1 cellular context compared by ENCODE assay signal in the genomic region with DNA sequence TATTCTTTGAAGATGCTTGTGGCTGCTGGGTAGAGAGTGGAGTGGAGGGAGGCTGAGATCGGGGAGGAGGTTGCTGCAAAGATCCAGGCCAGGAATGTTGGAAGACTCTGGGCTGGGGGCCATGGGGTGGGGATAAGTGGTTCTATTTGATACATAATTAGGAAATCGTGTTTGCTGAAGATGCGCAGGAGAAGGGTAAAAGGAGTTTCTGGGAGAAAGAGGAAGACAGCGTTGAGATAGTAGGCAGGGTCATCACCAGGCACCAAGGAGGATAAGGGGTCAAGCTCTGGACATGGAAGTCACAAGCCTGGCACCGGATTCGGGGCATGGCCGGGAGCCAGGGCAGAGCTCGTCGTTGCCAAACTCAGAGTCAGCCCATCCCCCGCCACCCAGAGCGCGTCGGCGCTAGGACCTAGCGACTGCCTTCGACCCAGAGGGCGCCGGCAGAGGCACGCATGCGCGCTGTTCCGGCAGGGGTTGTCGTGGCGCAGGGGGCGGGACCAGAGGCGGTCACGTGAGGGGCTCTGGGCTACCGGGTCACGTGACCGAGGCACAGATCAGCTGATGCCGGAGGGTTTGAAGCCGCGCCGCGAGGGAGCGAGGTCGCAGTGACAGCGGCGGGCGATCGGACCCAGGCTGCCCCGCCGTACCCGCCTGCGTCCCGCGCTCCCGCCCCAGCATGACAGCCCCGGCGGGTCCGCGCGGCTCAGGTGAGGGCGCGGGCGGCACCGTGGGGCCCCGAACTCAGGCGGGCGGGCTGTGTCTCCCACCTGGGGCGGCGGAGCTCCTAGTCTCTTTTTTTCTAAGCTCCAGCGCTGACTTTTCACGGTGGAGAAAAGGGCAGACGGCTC.
A peak's percentile ranks its signal among the peaks of the same experiment; 100 is the strongest.
TF ChIP-seq lines count a peak whose summit lies in the region.

A gene (plus strand): TSS at position 553 of the 851 bp plus-strand sequence. CDS start 127 bp downstream, at position 680.

TF ChIP-seq in SK-N-SH treated with all-trans-retinoic acid at 6 μM for 48 hours, 23 proteins besides CTCF, POLR2A, EP300 and RAD21 (continued from another document):
- TF ChIP-seq, protein P1, sequence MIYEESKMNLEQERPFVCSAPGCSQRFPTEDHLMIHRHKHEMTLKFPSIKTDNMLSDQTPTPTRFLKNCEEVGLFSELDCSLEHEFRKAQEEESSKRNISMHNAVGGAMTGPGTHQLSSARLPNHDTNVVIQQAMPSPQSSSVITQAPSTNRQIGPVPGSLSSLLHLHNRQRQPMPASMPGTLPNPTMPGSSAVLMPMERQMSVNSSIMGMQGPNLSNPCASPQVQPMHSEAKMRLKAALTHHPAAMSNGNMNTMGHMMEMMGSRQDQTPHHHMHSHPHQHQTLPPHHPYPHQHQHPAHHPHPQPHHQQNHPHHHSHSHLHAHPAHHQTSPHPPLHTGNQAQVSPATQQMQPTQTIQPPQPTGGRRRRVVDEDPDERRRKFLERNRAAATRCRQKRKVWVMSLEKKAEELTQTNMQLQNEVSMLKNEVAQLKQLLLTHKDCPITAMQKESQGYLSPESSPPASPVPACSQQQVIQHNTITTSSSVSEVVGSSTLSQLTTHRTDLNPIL (CRISPR knock-in tag; IDR thresholded peaks at IDR 0.05; ENCODE audit: low read depth): 0 out of 2 replicates have a peak, but pooled peaks have one; percentile 18
